33 cellular contexts compared by ENCODE assay signal in the genomic region with DNA sequence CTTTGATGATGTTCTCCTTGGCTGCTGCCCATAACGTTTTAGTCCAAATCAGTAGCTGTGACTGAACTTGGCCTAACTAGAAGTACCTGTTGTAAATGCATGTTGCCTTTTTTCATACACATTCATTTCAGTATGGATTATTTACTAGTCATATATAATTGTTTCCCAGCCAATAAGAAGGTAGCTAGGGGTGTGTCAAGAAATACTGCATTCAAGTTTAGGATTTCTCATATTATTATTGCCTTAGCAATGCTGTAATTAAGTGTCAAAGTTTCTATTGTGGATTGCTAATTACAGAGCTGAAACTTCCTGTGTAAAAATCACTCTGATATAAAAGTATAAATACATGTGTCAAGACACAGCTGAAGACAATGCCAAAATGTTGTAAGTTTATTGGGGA. TPM values are rescaled to one million over a fixed set of nuclear protein-coding genes. Genes with fewer than 3 reads are reported as not detected.
"Had no signal": no experiment of that assay in that cellular context is flagged by ENCODE, and none has a peak within 500 bp of the region (broad histone marks: within the 10 kb centered on the region; RNA-seq: fewer than 3 reads in every experiment).

A gene with protein sequence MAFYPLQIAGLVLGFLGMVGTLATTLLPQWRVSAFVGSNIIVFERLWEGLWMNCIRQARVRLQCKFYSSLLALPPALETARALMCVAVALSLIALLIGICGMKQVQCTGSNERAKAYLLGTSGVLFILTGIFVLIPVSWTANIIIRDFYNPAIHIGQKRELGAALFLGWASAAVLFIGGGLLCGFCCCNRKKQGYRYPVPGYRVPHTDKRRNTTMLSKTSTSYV (minus strand): TSS at position 101 of the 400 bp plus-strand sequence. CDS start 188 bp downstream, outside the sequence.

- H3K27me3 Mint-ChIP-seq: activated B cell treated with CpG ODN at 0.5 μM for 24 hours; activated CD4-positive, alpha-beta memory T cell treated with anti-CD3 and anti-CD28 coated beads, Interleukin-2, amount 10 ng/mL, durations not matched to agents 7 days and 5 days; activated CD4-positive, alpha-beta T cell treated with anti-CD3 and anti-CD28 coated beads, Interleukin-2, amount 10 ng/mL, durations not matched to agents 7 days and 5 days; activated CD8-positive, alpha-beta memory T cell treated with anti-CD3 and anti-CD28 coated beads, Interleukin-2, amount 10 ng/mL, durations not matched to agents 7 days and 5 days; activated naive CD4-positive, alpha-beta T cell treated with anti-CD3 and anti-CD28 coated beads, Interleukin-2, amount 10 ng/mL, durations not matched to agents 7 days and 5 days; activated naive CD4-positive, alpha-beta T cell treated with anti-CD3 and anti-CD28 coated beads, Interleukin-2, amount 50 U/mL, for 24 hours; activated naive CD8-positive, alpha-beta T cell; activated naive CD8-positive, alpha-beta T cell treated with anti-CD3 and anti-CD28 coated beads, Interleukin-2, amount 10 ng/mL, durations not matched to agents 7 days and 5 days; activated naive CD8-positive, alpha-beta T cell treated with anti-CD3 and anti-CD28 coated beads, Interleukin-2, amount 50 U/mL, for 24 hours; activated T-cell treated with anti-CD3 and anti-CD28 coated beads, Interleukin-2, amount 50 U/mL, for 24 hours; brain had no signal

- H3K9me3 Mint-ChIP-seq: activated CD4-positive, alpha-beta T cell treated with anti-CD3 and anti-CD28 coated beads, Interleukin-2, amount 10 ng/mL, durations not matched to agents 7 days and 5 days; activated naive CD4-positive, alpha-beta T cell treated with anti-CD3 and anti-CD28 coated beads, Interleukin-2, amount 50 U/mL, for 24 hours; activated naive CD8-positive, alpha-beta T cell treated with anti-CD3 and anti-CD28 coated beads, Interleukin-2, amount 50 U/mL, for 24 hours; activated T-cell treated with anti-CD3 and anti-CD28 coated beads, Interleukin-2, amount 50 U/mL, for 24 hours; activated T-helper 2 cell treated with anti-CD3 and anti-CD28 coated beads, Interferon-gamma antibody, Interleukin-2, Interleukin-4, amounts not matched to agents 10 μg/mL and 5 μg/mL and 100 μg/mL, durations not matched to agents 14 hours and 24 hours and 36 hours; T-helper 1 cell treated with Interleukin-12 subunit alpha and Interleukin-12 subunit beta and Interleukin-4 antibody, amounts not matched to agents 30 μg/mL and 1 μg/mL, for 36 hours; T-helper 2 cell treated with Interferon-gamma antibody and Interleukin-4, amounts not matched to agents 5 μg/mL and 100 μg/mL, for 36 hours had no signal

- H3K9me3 ChIP-seq: ascending aorta had no signal

- ATAC-seq: activated CD8-positive, alpha-beta memory T cell treated with anti-CD3 and anti-CD28 coated beads, Interleukin-2, amount 10 ng/mL, durations not matched to agents 7 days and 5 days; activated CD8-positive, alpha-beta T cell treated with anti-CD3 and anti-CD28 coated beads, Interleukin-2, amount 10 ng/mL, durations not matched to agents 7 days and 5 days; activated naive CD8-positive, alpha-beta T cell treated with anti-CD3 and anti-CD28 coated beads, Interleukin-2, amount 50 U/mL, for 24 hours had no signal

- H3K4me3 Mint-ChIP-seq: activated B cell treated with CpG ODN at 0.5 μM for 24 hours; activated CD4-positive, alpha-beta memory T cell treated with anti-CD3 and anti-CD28 coated beads, Interleukin-2, amount 10 ng/mL, durations not matched to agents 7 days and 5 days; activated CD4-positive, alpha-beta T cell treated with anti-CD3 and anti-CD28 coated beads, Interleukin-2, amount 10 ng/mL, durations not matched to agents 7 days and 5 days; activated CD8-positive, alpha-beta memory T cell treated with anti-CD3 and anti-CD28 coated beads, Interleukin-2, amount 10 ng/mL, durations not matched to agents 7 days and 5 days; activated CD8-positive, alpha-beta T cell treated with anti-CD3 and anti-CD28 coated beads, Interleukin-2, amount 10 ng/mL, durations not matched to agents 7 days and 5 days; activated naive CD4-positive, alpha-beta T cell treated with anti-CD3 and anti-CD28 coated beads, Interleukin-2, amount 10 ng/mL, durations not matched to agents 7 days and 5 days; activated naive CD4-positive, alpha-beta T cell treated with anti-CD3 and anti-CD28 coated beads, Interleukin-2, amount 50 U/mL, for 24 hours; activated naive CD8-positive, alpha-beta T cell; activated naive CD8-positive, alpha-beta T cell treated with anti-CD3 and anti-CD28 coated beads, Interleukin-2, amount 10 ng/mL, durations not matched to agents 7 days and 5 days; activated naive CD8-positive, alpha-beta T cell treated with anti-CD3 and anti-CD28 coated beads, Interleukin-2, amount 50 U/mL, for 24 hours; activated T-cell treated with anti-CD3 and anti-CD28 coated beads, Interleukin-2, amount 50 U/mL, for 24 hours; brain; T-helper 1 cell treated with Interleukin-12 subunit alpha and Interleukin-12 subunit beta and Interleukin-4 antibody, amounts not matched to agents 30 μg/mL and 1 μg/mL, for 36 hours; T-helper 2 cell treated with Interferon-gamma antibody and Interleukin-4, amounts not matched to agents 5 μg/mL and 100 μg/mL, for 36 hours had no signal

- H3K4me3 ChIP-seq: ascending aorta had no signal

- DNase-seq: activated B cell treated with CpG ODN at 0.5 μM for 24 hours; activated CD4-positive, alpha-beta memory T cell treated with anti-CD3 and anti-CD28 coated beads, Interleukin-2, amount 10 ng/mL, durations not matched to agents 7 days and 5 days; activated CD4-positive, alpha-beta T cell treated with anti-CD3 and anti-CD28 coated beads for 48 hours; activated CD4-positive, alpha-beta T cell treated with anti-CD3 and anti-CD28 coated beads, Interleukin-2, amount 10 ng/mL, durations not matched to agents 7 days and 5 days; activated CD4-positive, alpha-beta T cell treated with anti-CD3 and anti-CD28 coated beads, Interleukin-2, amount 50 U/mL, for 48 hours; activated CD4-positive, CD25-positive, alpha-beta regulatory T cell treated with anti-CD3 and anti-CD28 coated beads, Interleukin-2, amount 50 U/mL, for 72 hours; activated CD8-positive, alpha-beta memory T cell treated with anti-CD3 and anti-CD28 coated beads for 24 hours; activated CD8-positive, alpha-beta memory T cell treated with anti-CD3 and anti-CD28 coated beads, Interleukin-2, amount 10 ng/mL, durations not matched to agents 7 days and 5 days; activated CD8-positive, alpha-beta memory T cell treated with anti-CD3 and anti-CD28 coated beads, Interleukin-2, amount 50 U/mL, for 48 hours; activated CD8-positive, alpha-beta T cell treated with anti-CD3 and anti-CD28 coated beads, Interleukin-2, amount 10 ng/mL, durations not matched to agents 7 days and 5 days; activated effector memory CD4-positive, alpha-beta T cell treated with Interleukin-2 at 50 U/mL for 16 hours; activated gamma-delta T cell; activated naive CD4-positive, alpha-beta T cell treated with anti-CD3 and anti-CD28 coated beads, Interleukin-2, amount 10 ng/mL, durations not matched to agents 7 days and 5 days; activated naive CD4-positive, alpha-beta T cell treated with Interleukin-2 at 50 U/mL for 16 hours; activated naive CD8-positive, alpha-beta T cell treated with anti-CD3 and anti-CD28 coated beads, Interleukin-2, amount 10 ng/mL, durations not matched to agents 7 days and 5 days; activated naive CD8-positive, alpha-beta T cell treated with anti-CD3 and anti-CD28 coated beads, Interleukin-2, amount 50 U/mL, for 24 hours; activated T-cell treated with anti-CD3 and anti-CD28 coated beads, Interleukin-2, amount 50 U/mL, for 24 hours; activated T-cell treated with anti-CD3 and anti-CD28 coated beads, Interleukin-2, amount 50 U/mL, for 48 hours; anterior cingulate cortex; central memory CD4-positive, alpha-beta T cell; T-helper 1 cell; T-helper 2 cell; T-helper 9 cell had no signal

- H3K27ac ChIP-seq: ascending aorta, VCaP had no signal

- H3K27me3 ChIP-seq: ascending aorta had no signal

- H3K36me3 Mint-ChIP-seq: activated CD8-positive, alpha-beta memory T cell treated with anti-CD3 and anti-CD28 coated beads, Interleukin-2, amount 10 ng/mL, durations not matched to agents 7 days and 5 days; activated naive CD4-positive, alpha-beta T cell treated with anti-CD3 and anti-CD28 coated beads, Interleukin-2, amount 10 ng/mL, durations not matched to agents 7 days and 5 days; activated naive CD4-positive, alpha-beta T cell treated with anti-CD3 and anti-CD28 coated beads, Interleukin-2, amount 50 U/mL, for 24 hours; activated naive CD8-positive, alpha-beta T cell; activated naive CD8-positive, alpha-beta T cell treated with anti-CD3 and anti-CD28 coated beads, Interleukin-2, amount 10 ng/mL, durations not matched to agents 7 days and 5 days; brain had no signal

- H3K4me1 Mint-ChIP-seq: activated B cell treated with CpG ODN at 0.5 μM for 24 hours; activated CD4-positive, alpha-beta memory T cell treated with anti-CD3 and anti-CD28 coated beads, Interleukin-2, amount 10 ng/mL, durations not matched to agents 7 days and 5 days; activated CD4-positive, alpha-beta T cell treated with anti-CD3 and anti-CD28 coated beads, Interleukin-2, amount 10 ng/mL, durations not matched to agents 7 days and 5 days; activated CD8-positive, alpha-beta memory T cell treated with anti-CD3 and anti-CD28 coated beads, Interleukin-2, amount 10 ng/mL, durations not matched to agents 7 days and 5 days; activated naive CD4-positive, alpha-beta T cell treated with anti-CD3 and anti-CD28 coated beads, Interleukin-2, amount 10 ng/mL, durations not matched to agents 7 days and 5 days; activated naive CD4-positive, alpha-beta T cell treated with anti-CD3 and anti-CD28 coated beads, Interleukin-2, amount 50 U/mL, for 24 hours; activated naive CD8-positive, alpha-beta T cell treated with anti-CD3 and anti-CD28 coated beads, Interleukin-2, amount 10 ng/mL, durations not matched to agents 7 days and 5 days; activated naive CD8-positive, alpha-beta T cell treated with anti-CD3 and anti-CD28 coated beads, Interleukin-2, amount 50 U/mL, for 24 hours; brain had no signal

- H3K4me1 ChIP-seq: ascending aorta had no signal

- H3K27ac Mint-ChIP-seq: activated B cell treated with CpG ODN at 0.5 μM for 24 hours; activated CD4-positive, alpha-beta memory T cell treated with anti-CD3 and anti-CD28 coated beads, Interleukin-2, amount 10 ng/mL, durations not matched to agents 7 days and 5 days; activated CD4-positive, alpha-beta T cell treated with anti-CD3 and anti-CD28 coated beads, Interleukin-2, amount 10 ng/mL, durations not matched to agents 7 days and 5 days; activated CD8-positive, alpha-beta memory T cell treated with anti-CD3 and anti-CD28 coated beads, Interleukin-2, amount 10 ng/mL, durations not matched to agents 7 days and 5 days; activated CD8-positive, alpha-beta T cell treated with anti-CD3 and anti-CD28 coated beads, Interleukin-2, amount 10 ng/mL, durations not matched to agents 7 days and 5 days; activated naive CD4-positive, alpha-beta T cell treated with anti-CD3 and anti-CD28 coated beads, Interleukin-2, amount 10 ng/mL, durations not matched to agents 7 days and 5 days; activated naive CD4-positive, alpha-beta T cell treated with anti-CD3 and anti-CD28 coated beads, Interleukin-2, amount 50 U/mL, for 24 hours; activated naive CD8-positive, alpha-beta T cell; activated naive CD8-positive, alpha-beta T cell treated with anti-CD3 and anti-CD28 coated beads, Interleukin-2, amount 10 ng/mL, durations not matched to agents 7 days and 5 days; activated naive CD8-positive, alpha-beta T cell treated with anti-CD3 and anti-CD28 coated beads, Interleukin-2, amount 50 U/mL, for 24 hours; activated T-cell treated with anti-CD3 and anti-CD28 coated beads, Interleukin-2, amount 50 U/mL, for 24 hours; activated T-helper 2 cell treated with anti-CD3 and anti-CD28 coated beads, Interferon-gamma antibody, Interleukin-2, Interleukin-4, amounts not matched to agents 10 μg/mL and 5 μg/mL and 100 μg/mL, durations not matched to agents 14 hours and 24 hours and 36 hours; brain; T-helper 1 cell treated with Interleukin-12 subunit alpha and Interleukin-12 subunit beta and Interleukin-4 antibody, amounts not matched to agents 30 μg/mL and 1 μg/mL, for 36 hours; T-helper 2 cell treated with Interferon-gamma antibody and Interleukin-4, amounts not matched to agents 5 μg/mL and 100 μg/mL, for 36 hours had no signal

- H3K36me3 ChIP-seq: ascending aorta had no signal

RNA-seq across cellular contexts. Expression of the gene that starts here (rescaled TPM):
- total RNA-seq: activated B cell treated with CpG ODN at 0.5 μM for 24 hours; activated CD4-positive, alpha-beta memory T cell treated with anti-CD3 and anti-CD28 coated beads, Interleukin-2, amount 10 ng/mL, durations not matched to agents 7 days and 5 days; activated CD4-positive, alpha-beta T cell treated with anti-CD3 and anti-CD28 coated beads, Interleukin-2, amount 10 ng/mL, durations not matched to agents 7 days and 5 days; activated CD8-positive, alpha-beta memory T cell treated with anti-CD3 and anti-CD28 coated beads, Interleukin-2, amount 10 ng/mL, durations not matched to agents 7 days and 5 days; activated CD8-positive, alpha-beta T cell treated with anti-CD3 and anti-CD28 coated beads, Interleukin-2, amount 10 ng/mL, durations not matched to agents 7 days and 5 days; activated naive CD8-positive, alpha-beta T cell treated with anti-CD3 and anti-CD28 coated beads, Interleukin-2, amount 10 ng/mL, durations not matched to agents 7 days and 5 days; activated T-helper 2 cell treated with anti-CD3 and anti-CD28 coated beads, Interferon-gamma antibody, Interleukin-2, Interleukin-4, amounts not matched to agents 10 μg/mL and 5 μg/mL and 100 μg/mL, durations not matched to agents 14 hours and 24 hours and 36 hours; ascending aorta; cardiac septum had no signal
- polyA plus RNA-seq: adipose tissue had no signal
